ENCODE assay signal across 16 cellular contexts in genomic region chr7:70805360-70805759, GRCh38.
DNase-seq lines count a peak whose midpoint lies in the region; ATAC-seq and TF ChIP-seq lines count a peak whose summit lies in the region.
"Had no signal": no experiment of that assay in that cellular context is flagged by ENCODE, and none has a peak within 500 bp of the region (broad histone marks: within the 10 kb centered on the region; RNA-seq: fewer than 3 reads in every experiment).

No MANE protein-coding gene starts in this region.

- H3K27ac Mint-ChIP-seq in immature natural killer cell, result no peak overlapping the region
- H3K27ac Mint-ChIP-seq: stimulated activated naive CD8-positive, alpha-beta T cell treated with anti-CD3 and anti-CD28 coated beads, Interleukin-15, Interleukin-2, amounts not matched to agents 100 ng/mL and 50 ng/mL, for 24 hours; WTC11 had no signal

- peaks cover 2 to 10% (median 9%) of the 10 kb centered on the region in 3 donors for H3K27me3 Mint-ChIP-seq in immature natural killer cell (ENCODE audit: low read depth in 3 of 3)

- TF ChIP-seq CTCF in astrocyte of the cerebellum (IDR thresholded peaks at IDR 0.05; ENCODE audit: low read depth, low read length, missing control alignments), result no peak

- H3K4me1 Mint-ChIP-seq in immature natural killer cell, result peaks cover 0 to 4% of the 10 kb centered on the region in 2 donors

- no peak overlapping the region for H3K4me3 ChIP-seq in astrocyte of the cerebellum (ENCODE audit: low read depth, low read length)
- H3K4me3 ChIP-seq: smooth muscle cell had no signal

- H3K4me3 Mint-ChIP-seq in immature natural killer cell, result no peak overlapping the region
- H3K4me3 Mint-ChIP-seq: stimulated activated naive CD8-positive, alpha-beta T cell treated with anti-CD3 and anti-CD28 coated beads, Interleukin-15, Interleukin-2, amounts not matched to agents 100 ng/mL and 50 ng/mL, for 24 hours; WTC11 had no signal

- DNase-seq in astrocyte of the cerebellum (ENCODE audit: low read depth) (peak; percentile 27), immature natural killer cell (no peak), SKM-1 (lab: John Stamatoyannopoulos, UW; ENCODE audit: unreplicated experiment) (no peak), NCI-H2107 treated with DMSO at 0.1 percent for 48 hours (lab: John Stamatoyannopoulos, UW; ENCODE audit: unreplicated experiment) (no peak), inferior parietal cortex (ENCODE audit: extremely low spot score) (no peak)
- DNase-seq: activated effector memory CD4-positive, alpha-beta T cell treated with anti-CD3 and anti-CD28 coated beads, Interleukin-2, amount 50 U/mL, for 16 hours; glutamatergic neuron; Kasumi-1; NCI-H187; NCI-H748 treated with DMSO at 0.1 percent for 48 hours had no signal

- H3K36me3 Mint-ChIP-seq in immature natural killer cell, result peaks cover 0 to 6% (median under 1%) of the 10 kb centered on the region in 3 donors

- ATAC-seq in GM18498 (IDR thresholded peaks at IDR 0.05; ENCODE audit: unreplicated experiment) (peak; percentile 56), GM21367 (IDR thresholded peaks at IDR 0.05; ENCODE audit: unreplicated experiment) (peak; percentile 70), HG03342 (IDR thresholded peaks at IDR 0.05; ENCODE audit: unreplicated experiment) (peak; percentile 87)
- ATAC-seq: WTC11 had no signal

- peaks cover 9 to 16% (median 12%) of the 10 kb centered on the region in 6 donors for H3K9me3 Mint-ChIP-seq in immature natural killer cell

- in situ Hi-C loops in astrocyte of the cerebellum (cut with HindIII; ENCODE audit: low sequenced_read_pairs), result no loop called here
